In genomic region chr12:102197789-102198188, GRCh38 we compare ENCODE assay signal across 12 cellular contexts. TPM values are rescaled to one million over a fixed set of nuclear protein-coding genes. Genes with fewer than 3 reads are reported as not detected.
DNase-seq lines count a peak whose midpoint lies in the region; ATAC-seq, FAIRE-seq and TF ChIP-seq lines count a peak whose summit lies in the region.
"Had no signal": no experiment of that assay in that cellular context is flagged by ENCODE, and none has a peak within 500 bp of the region (broad histone marks: within the 10 kb centered on the region; RNA-seq: fewer than 3 reads in every experiment).

Gene PMCH (minus strand): TSS chr12:102197833. CDS start chr12:102197770, 63 bp downstream.

- TF ChIP-seq CTCF in GM10266 (IDR thresholded peaks at IDR 0.05; ENCODE audit: control insufficient read depth, insufficient read depth, low read depth, missing control alignments), result no peak
- no peak for TF ChIP-seq CTCF in endothelial cell of umbilical vein (IDR thresholded peaks at IDR 0.05; ENCODE audit: extremely low read depth in 1 of 2, insufficient read depth in 1 of 2, low read depth in 1 of 2, low read length in 2 of 2)

- DNase-seq in GM10266 (ENCODE audit: extremely low spot score) (peak; percentile 53), endothelial cell of umbilical vein (ENCODE audit: low read depth, low spot score) (peak; percentile 87), NCI-H1105 (lab: John Stamatoyannopoulos, UW) (no peak), medulla oblongata (ENCODE audit: extremely low spot score) (no peak), NCI-H2029 (lab: John Stamatoyannopoulos, UW) (no peak), HEK293T (ENCODE audit: extremely low spot score) (no peak)
- DNase-seq: DMS153, heart right ventricle, testis had no signal

- H2AFZ ChIP-seq in endothelial cell of umbilical vein (ENCODE audit: low read depth, low read length), result no peak within 1 kb of the TSS

- H3K9me3 ChIP-seq in endothelial cell of umbilical vein (replicated peaks; ENCODE audit: control insufficient read depth, insufficient read depth, low read length), result no peaks in the 10 kb centered on the region
- H3K9me3 ChIP-seq: heart right ventricle, testis had no signal

- FAIRE-seq in endothelial cell of umbilical vein (lab: Jason Lieb, UNC), result peak; percentile 71

- H3K27me3 ChIP-seq in endothelial cell of umbilical vein (ENCODE audit: control insufficient read depth in 2 of 2, insufficient read depth in 2 of 2, low read length in 2 of 2), result no peaks in the 10 kb centered on the region
- H3K27me3 ChIP-seq: heart right ventricle, testis had no signal

- H3K79me2 ChIP-seq in endothelial cell of umbilical vein (ENCODE audit: control insufficient read depth, insufficient read depth, low read length), result no peaks in the 10 kb centered on the region

- peak within 1 kb of the TSS; percentile 71 for H3K4me2 ChIP-seq in endothelial cell of umbilical vein (ENCODE audit: insufficient read depth, low read length)

- H3K9ac ChIP-seq in endothelial cell of umbilical vein (replicated peaks; ENCODE audit: extremely low read depth, insufficient read depth, low read length), result peak within 1 kb of the TSS; percentile 23

- peak; percentile 79 for ATAC-seq in GM21367 (IDR thresholded peaks at IDR 0.05; ENCODE audit: unreplicated experiment)
- ATAC-seq in HG03378 (IDR thresholded peaks at IDR 0.05; ENCODE audit: unreplicated experiment), result peak; percentile 77
- ATAC-seq: heart right ventricle had no signal

- H3K4me1 ChIP-seq in endothelial cell of umbilical vein (ENCODE audit: control insufficient read depth, extremely low read depth, insufficient read depth, low read length), result peaks cover 26% of the 10 kb centered on the region
- H3K4me1 ChIP-seq: heart right ventricle, testis had no signal

- no peak within 1 kb of the TSS for H3K4me3 ChIP-seq in endothelial cell of umbilical vein (replicated peaks in 1 of 3; ENCODE audit: insufficient read depth in 1 of 3, low read depth in 1 of 3, low read length in 3 of 3)
- H3K4me3 ChIP-seq: heart right ventricle, testis had no signal

- H3K36me3 ChIP-seq in endothelial cell of umbilical vein (ENCODE audit: control insufficient read depth in 2 of 2, extremely low read depth in 1 of 2, insufficient read depth in 2 of 2, low read length in 2 of 2), result no peaks in the 10 kb centered on the region
- H3K36me3 ChIP-seq: heart right ventricle had no signal

- POLR2A ChIA-PET in endothelial cell of umbilical vein (lab: Charles Lee) (no interaction called here), HEK293T (lab: Yijun Ruan, JAX) (no interaction called here)

- peak within 1 kb of the TSS; percentile 60 for H3K27ac ChIP-seq in endothelial cell of umbilical vein (ENCODE audit: insufficient read depth, low read depth, low read length)
- H3K27ac ChIP-seq: heart right ventricle, testis had no signal

- dilution Hi-C loops in endothelial cell of umbilical vein (cut with MboI; ENCODE audit: extremely low pct_ligation_motif_present, low sequenced_read_pairs), result no loop called here

- no peak for TF ChIP-seq POLR2A in endothelial cell of umbilical vein (IDR thresholded peaks at IDR 0.05; ENCODE audit: low read depth, low read length)

- no peaks in the 10 kb centered on the region for H3K9me1 ChIP-seq in endothelial cell of umbilical vein (replicated peaks; ENCODE audit: control insufficient read depth, extremely low read depth, insufficient read depth, low read length)

- intact Hi-C loops in endothelial cell of umbilical vein (cut with micrococcal nuclease), result loop anchor here (1.0 kb wide), 1 partner anchor 15 kb away; no protein-coding TSS in a partner anchor

- CTCF ChIA-PET in endothelial cell of umbilical vein (lab: Charles Lee) (interaction anchor here (0.9 kb wide), 1 partner anchor 10 kb away, joined by 4 read pairs; no protein-coding TSS in a partner anchor), HEK293T (lab: Yijun Ruan, JAX) (no interaction called here)

- H4K20me1 ChIP-seq in endothelial cell of umbilical vein (replicated peaks; ENCODE audit: control insufficient read depth, extremely low read depth, insufficient read depth, low read length), result no peaks in the 10 kb centered on the region

- no TSS peak for BruUV-seq in endothelial cell of umbilical vein (replicated peaks; lab: Mats Ljungman, UMichigan)

TF ChIP-seq in endothelial cell of umbilical vein, 7 proteins besides CTCF, POLR2A, EP300 and RAD21:
- TF ChIP-seq FOS (IDR thresholded peaks at IDR 0.05; ENCODE audit: borderline replicate concordance, insufficient read depth, low read length) (peak; percentile 89), JUN (IDR thresholded peaks at IDR 0.05; ENCODE audit: borderline replicate concordance, insufficient read depth, insufficient read length, low read depth) (peak; percentile 85), MAX (IDR thresholded peaks at IDR 0.05; ENCODE audit: insufficient read depth, insufficient read length) (no peak), GATA2 (IDR thresholded peaks at IDR 0.05; ENCODE audit: insufficient read depth, insufficient read length, low read depth, low read length) (peak; percentile 50)

TF ChIP-seq in HEK293T, 16 proteins besides CTCF, POLR2A, EP300 and RAD21:
- TF ChIP-seq LEF1 (IDR thresholded peaks at IDR 0.05; ENCODE audit: borderline replicate concordance) (no peak), FOXA1 (IDR thresholded peaks at IDR 0.05) (no peak)

RNA-seq across cellular contexts. Expression of gene PMCH, which starts in this region (rescaled TPM):
- total RNA-seq in endothelial cell of umbilical vein, result 1.1 and 1.8 TPM in 2 replicates
- 0.19 and 0.22 TPM in 2 replicates for polyA plus RNA-seq in endothelial cell of umbilical vein
- 0.46 and 0.73 TPM in 2 replicates for polyA plus RNA-seq in endothelial cell of umbilical vein (2011; cell fraction: cytosol; rRNA removed)
- 0.57 and 0.78 TPM in 2 replicates for polyA plus RNA-seq in endothelial cell of umbilical vein (2011; cell fraction: nucleus; rRNA removed)
- polyA plus RNA-seq in endothelial cell of umbilical vein (2012), result 0.59 and 2.1 TPM in 2 replicates
- 0.41 TPM in 1 of 2 replicates, not detected in the other for polyA minus RNA-seq in endothelial cell of umbilical vein
- polyA minus RNA-seq in endothelial cell of umbilical vein (2011; cell fraction: cytosol; rRNA and poly(A)+ RNA removed), result not detected
- polyA minus RNA-seq in endothelial cell of umbilical vein (2011; cell fraction: nucleus; rRNA and poly(A)+ RNA removed), result not detected in 2 replicates
- total RNA-seq: heart right ventricle, HT-29, testis had no signal
- polyA plus RNA-seq: heart right ventricle had no signal

Comparison
In these comparisons a context has a peak if more than half of its experiments do, and no peak if none do; other contexts are left out.
1. DNase-seq: peak in GM10266 (single experiment) and endothelial cell of umbilical vein (single experiment); none in NCI-H1105 (single experiment), medulla oblongata (single experiment), NCI-H2029 (single experiment) and HEK293T (single experiment).